Comparison of ENCODE assay signal across 19 cellular contexts in genomic region chr10:3418901-3419300, GRCh38.
DNase-seq lines count a peak whose midpoint lies in the region; ATAC-seq and TF ChIP-seq lines count a peak whose summit lies in the region.
"Had no signal": no experiment of that assay in that cellular context is flagged by ENCODE, and none has a peak within 500 bp of the region (broad histone marks: within the 10 kb centered on the region; RNA-seq: fewer than 3 reads in every experiment).

No MANE protein-coding gene starts in this region.

- no peak overlapping the region for H4K8ac ChIP-seq in trophoblast cell (ENCODE audit: low read depth, low read length)

- peaks cover 31% of the 10 kb centered on the region for H3K4me1 Mint-ChIP-seq in T-helper 17 cell
- peaks cover 12% of the 10 kb centered on the region for H3K4me1 Mint-ChIP-seq in chondrocyte (ENCODE audit: low read depth)
- peaks cover 28% of the 10 kb centered on the region for H3K4me1 Mint-ChIP-seq in stimulated activated naive CD8-positive, alpha-beta T cell treated with anti-CD3 and anti-CD28 coated beads, Interleukin-15, amount 100 ng/mL, for 72 hours
- H3K4me1 Mint-ChIP-seq in stimulated activated effector memory CD8-positive, alpha-beta T cell treated with anti-CD3 and anti-CD28 coated beads, Interleukin-12 subunit alpha, Interleukin-12 subunit beta, amount 100 ng/mL, for 72 hours = peaks cover 39% of the 10 kb centered on the region

- H3K27ac ChIP-seq in trophoblast cell (ENCODE audit: low read depth, low read length) = no peak overlapping the region
- H3K27ac ChIP-seq: HL-60 had no signal

- H3K4me1 ChIP-seq in trophoblast cell (ENCODE audit: control insufficient read depth in 1 of 2, insufficient read depth in 2 of 2, low read length in 2 of 2) = peaks cover 0 to 3% of the 10 kb centered on the region in 2 experiments
- H3K4me1 ChIP-seq: BE2C had no signal

- H2AFZ ChIP-seq in trophoblast cell (ENCODE audit: insufficient read depth, low read length, poor library complexity) = no peak overlapping the region

- no CpG with 5 or more reads among the region's 12 CpGs for WGBS in trophoblast cell (ENCODE audit: extremely low coverage, insufficient coverage, insufficient read length)

- no peaks in the 10 kb centered on the region for H3K36me3 Mint-ChIP-seq in T-helper 17 cell (ENCODE audit: low read depth)
- no peaks in the 10 kb centered on the region for H3K36me3 Mint-ChIP-seq in chondrocyte (ENCODE audit: low read depth)
- H3K36me3 Mint-ChIP-seq in stimulated activated effector memory CD8-positive, alpha-beta T cell treated with anti-CD3 and anti-CD28 coated beads, Interleukin-12 subunit alpha, Interleukin-12 subunit beta, amount 100 ng/mL, for 72 hours = no peaks in the 10 kb centered on the region
- H3K36me3 Mint-ChIP-seq: CD4-positive, CD25-positive, alpha-beta regulatory T cell had no signal

- H3K27ac Mint-ChIP-seq in T-helper 17 cell = peak overlapping the region; percentile 67
- H3K27ac Mint-ChIP-seq in chondrocyte (ENCODE audit: unreplicated experiment) = peak overlapping the region; percentile 36
- no peak overlapping the region for H3K27ac Mint-ChIP-seq in stimulated activated naive CD8-positive, alpha-beta T cell treated with anti-CD3 and anti-CD28 coated beads, Interleukin-15, amount 100 ng/mL, for 72 hours
- no peak overlapping the region for H3K27ac Mint-ChIP-seq in stimulated activated effector memory CD8-positive, alpha-beta T cell treated with anti-CD3 and anti-CD28 coated beads, Interleukin-12 subunit alpha, Interleukin-12 subunit beta, amount 100 ng/mL, for 72 hours
- H3K27ac Mint-ChIP-seq: HFFc6 had no signal

- DNase-seq in T-helper 17 cell (no peak), chondrocyte (ENCODE audit: low spot score) (no peak), trophoblast cell (no peak), ureter (ENCODE audit: low spot score) (peak; percentile 27), hippocampal formation (lab: John Stamatoyannopoulos, UW) (no peak)
- DNase-seq in stimulated activated naive CD8-positive, alpha-beta T cell treated with anti-CD3 and anti-CD28 coated beads, Interleukin-15, amount 100 ng/mL, for 72 hours = no peak
- no peak for DNase-seq in stimulated activated effector memory CD8-positive, alpha-beta T cell treated with anti-CD3 and anti-CD28 coated beads, Interleukin-12 subunit alpha, Interleukin-12 subunit beta, amount 100 ng/mL, for 72 hours (ENCODE audit: low spot score in 2 of 2)
- DNase-seq: ACHN; BE2C; C1 segment of cervical spinal cord; CD4-positive, CD25-positive, alpha-beta regulatory T cell; DMS153; DMS79; GDM1; GOT3; H7; HFFc6 had no signal

- no peaks in the 10 kb centered on the region for H3K9me3 Mint-ChIP-seq in chondrocyte (ENCODE audit: low read depth)
- no peaks in the 10 kb centered on the region for H3K9me3 Mint-ChIP-seq in stimulated activated naive CD8-positive, alpha-beta T cell treated with anti-CD3 and anti-CD28 coated beads, Interleukin-15, amount 100 ng/mL, for 72 hours
- H3K9me3 Mint-ChIP-seq in stimulated activated effector memory CD8-positive, alpha-beta T cell treated with anti-CD3 and anti-CD28 coated beads, Interleukin-12 subunit alpha, Interleukin-12 subunit beta, amount 100 ng/mL, for 72 hours = no peaks in the 10 kb centered on the region
- H3K9me3 Mint-ChIP-seq: CD4-positive, CD25-positive, alpha-beta regulatory T cell; HFFc6 had no signal

- no peak overlapping the region for H4K12ac ChIP-seq in trophoblast cell (ENCODE audit: low read depth, low read length)

- H3K36me3 ChIP-seq in trophoblast cell (ENCODE audit: control insufficient read depth in 1 of 2, insufficient read depth in 2 of 2, low read length in 2 of 2) = no peaks in the 10 kb centered on the region
- H3K36me3 ChIP-seq: BE2C had no signal

- no peaks in the 10 kb centered on the region for H3K27me3 ChIP-seq in trophoblast cell (ENCODE audit: insufficient read depth, low read length)
- H3K27me3 ChIP-seq: BE2C had no signal

- peak overlapping the region; percentile 44 for H2AK5ac ChIP-seq in trophoblast cell (ENCODE audit: low read length)

- no peak overlapping the region for H4K91ac ChIP-seq in trophoblast cell (ENCODE audit: low read depth, low read length)

- no peak overlapping the region for H3K18ac ChIP-seq in trophoblast cell (ENCODE audit: low read length)

- H3K4me2 ChIP-seq in trophoblast cell (ENCODE audit: low read length) = no peak overlapping the region

- H3K4me3 Mint-ChIP-seq in T-helper 17 cell (no peak overlapping the region), chondrocyte (ENCODE audit: unreplicated experiment) (no peak overlapping the region)
- no peak overlapping the region for H3K4me3 Mint-ChIP-seq in stimulated activated naive CD8-positive, alpha-beta T cell treated with anti-CD3 and anti-CD28 coated beads, Interleukin-15, amount 100 ng/mL, for 72 hours
- no peak overlapping the region for H3K4me3 Mint-ChIP-seq in stimulated activated effector memory CD8-positive, alpha-beta T cell treated with anti-CD3 and anti-CD28 coated beads, Interleukin-12 subunit alpha, Interleukin-12 subunit beta, amount 100 ng/mL, for 72 hours
- H3K4me3 Mint-ChIP-seq: CD4-positive, CD25-positive, alpha-beta regulatory T cell; HFFc6 had no signal

- peak overlapping the region; percentile 19 for H2BK12ac ChIP-seq in trophoblast cell (ENCODE audit: low read length)

- H3K9me3 ChIP-seq in T-helper 17 cell (ENCODE audit: control insufficient read depth, low read length, poor library complexity, severe bottlenecking) (no peaks in the 10 kb centered on the region), trophoblast cell (ENCODE audit: insufficient read depth, low read depth, low read length) (no peaks in the 10 kb centered on the region)
- H3K9me3 ChIP-seq: BE2C had no signal

- H2BK5ac ChIP-seq in trophoblast cell (ENCODE audit: low read depth, low read length, poor library complexity) = no peak overlapping the region

- H3K14ac ChIP-seq in trophoblast cell (ENCODE audit: low read length) = no peak overlapping the region

- no peak overlapping the region for H3K9ac ChIP-seq in trophoblast cell (ENCODE audit: low read length)

- H3K79me2 ChIP-seq in trophoblast cell (ENCODE audit: control insufficient read depth, insufficient read depth, low read length, poor library complexity) = no peaks in the 10 kb centered on the region

- no peak overlapping the region for H3K4me3 ChIP-seq in trophoblast cell (ENCODE audit: low read depth, low read length)

- no peak for TF ChIP-seq CTCF in chondrocyte (IDR thresholded peaks at IDR 0.05)

- H3K27me3 Mint-ChIP-seq in T-helper 17 cell (peaks cover 4% of the 10 kb centered on the region), chondrocyte (ENCODE audit: low read depth) (peaks cover 3% of the 10 kb centered on the region)
- H3K27me3 Mint-ChIP-seq in stimulated activated naive CD8-positive, alpha-beta T cell treated with anti-CD3 and anti-CD28 coated beads, Interleukin-15, amount 100 ng/mL, for 72 hours = peaks cover 39% of the 10 kb centered on the region
- H3K27me3 Mint-ChIP-seq: CD4-positive, CD25-positive, alpha-beta regulatory T cell had no signal

- no peak overlapping the region for H3K23ac ChIP-seq in trophoblast cell (ENCODE audit: low read length)

- no peak for ATAC-seq in T-helper 17 cell
- no peak for ATAC-seq in stimulated activated naive CD8-positive, alpha-beta T cell treated with anti-CD3 and anti-CD28 coated beads, Interleukin-15, amount 100 ng/mL, for 72 hours
- ATAC-seq in stimulated activated effector memory CD8-positive, alpha-beta T cell treated with anti-CD3 and anti-CD28 coated beads, Interleukin-12 subunit alpha, Interleukin-12 subunit beta, amount 100 ng/mL, for 72 hours = no peak
- ATAC-seq: HCT116 had no signal

- peaks cover 2% of the 10 kb centered on the region for H3K79me1 ChIP-seq in trophoblast cell (ENCODE audit: low read length)

- no peak overlapping the region for H3K4ac ChIP-seq in trophoblast cell (ENCODE audit: low read depth, low read length)

- no peak overlapping the region for H2BK120ac ChIP-seq in trophoblast cell (ENCODE audit: insufficient read depth, low read length, poor library complexity)

Comparison
In these comparisons a context has a peak if more than half of its experiments do, and no peak if none do; other contexts are left out.
1. H3K27ac Mint-ChIP-seq: peak in T-helper 17 cell (single experiment) and chondrocyte (single experiment); none in stimulated activated naive CD8-positive, alpha-beta T cell treated with anti-CD3 and anti-CD28 coated beads, Interleukin-15, amount 100 ng/mL, for 72 hours (0 of 2) and stimulated activated effector memory CD8-positive, alpha-beta T cell treated with anti-CD3 and anti-CD28 coated beads, Interleukin-12 subunit alpha, Interleukin-12 subunit beta, amount 100 ng/mL, for 72 hours (single experiment).